17 cellular contexts compared by ENCODE assay signal in the genomic region with DNA sequence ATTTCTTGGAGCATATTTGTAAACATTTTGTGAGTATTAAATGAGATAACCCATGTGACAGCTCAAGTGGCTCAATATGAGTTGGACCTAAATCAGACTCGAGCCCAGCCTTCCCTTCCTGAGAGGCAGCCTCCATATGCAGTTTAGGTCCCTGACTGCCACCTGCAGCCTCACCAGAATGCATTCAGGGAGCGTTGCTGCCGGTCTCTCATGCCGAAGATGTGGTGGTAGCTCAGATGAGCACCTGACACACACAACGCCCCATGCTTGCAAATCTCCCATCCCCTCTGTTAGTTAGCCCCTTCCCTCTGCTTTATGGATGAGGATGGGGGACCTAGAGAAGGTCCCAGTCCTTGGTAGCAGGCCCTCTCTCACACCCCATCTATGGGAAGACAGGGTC. TPM values are rescaled to one million over a fixed set of nuclear protein-coding genes. Genes with fewer than 3 reads are reported as not detected.
DNase-seq lines count a peak whose midpoint lies in the region; ATAC-seq and TF ChIP-seq lines count a peak whose summit lies in the region.
"Had no signal": no experiment of that assay in that cellular context is flagged by ENCODE, and none has a peak within 500 bp of the region (broad histone marks: within the 10 kb centered on the region; RNA-seq: fewer than 3 reads in every experiment).

No MANE protein-coding gene starts in this region.

- TF ChIP-seq POLR2A in heart left ventricle (IDR thresholded peaks at IDR 0.05): no peak

- H3K27ac ChIP-seq in heart left ventricle: peak overlapping the region; percentile 67 to 92 (median 80)
- H3K27ac ChIP-seq in temporal lobe (ENCODE audit: low read depth, low read length): peak overlapping the region; percentile 36
- H3K27ac ChIP-seq: C4-2B, GM23248 had no signal

- H3K4me1 ChIP-seq in heart left ventricle: peaks cover 2 to 70% (median 47%) of the 10 kb centered on the region in 12 donors

- no peaks in the 10 kb centered on the region for H3K9me3 ChIP-seq in heart left ventricle

- H3K9me3 Mint-ChIP-seq in activated T-helper 1 cell treated with anti-CD3 and anti-CD28 coated beads, Interleukin-12 subunit alpha, Interleukin-12 subunit beta, Interleukin-2, Interleukin-4 antibody, amounts not matched to agents 30 ng/mL and 10 ng/mL and 1 ng/mL, durations not matched to agents 14 hours and 24 hours and 36 hours: peaks cover 6% of the 10 kb centered on the region
- H3K9me3 Mint-ChIP-seq in memory B cell: no peaks in the 10 kb centered on the region
- H3K9me3 Mint-ChIP-seq in CD14-positive monocyte: no peaks in the 10 kb centered on the region

- no peak overlapping the region for H3K4me3 Mint-ChIP-seq in activated T-helper 1 cell treated with anti-CD3 and anti-CD28 coated beads, Interleukin-12 subunit alpha, Interleukin-12 subunit beta, Interleukin-2, Interleukin-4 antibody, amounts not matched to agents 30 ng/mL and 10 ng/mL and 1 ng/mL, durations not matched to agents 14 hours and 24 hours and 36 hours
- H3K4me3 Mint-ChIP-seq in memory B cell (no peak overlapping the region), CD14-positive monocyte (no peak overlapping the region)

- peaks cover 53% of the 10 kb centered on the region for H3K4me1 Mint-ChIP-seq in activated T-helper 1 cell treated with anti-CD3 and anti-CD28 coated beads, Interleukin-12 subunit alpha, Interleukin-12 subunit beta, Interleukin-2, Interleukin-4 antibody, amounts not matched to agents 30 ng/mL and 10 ng/mL and 1 ng/mL, durations not matched to agents 14 hours and 24 hours and 36 hours (ENCODE audit: low read depth)
- peaks cover 49% of the 10 kb centered on the region for H3K4me1 Mint-ChIP-seq in memory B cell
- H3K4me1 Mint-ChIP-seq in CD14-positive monocyte: peaks cover 7% of the 10 kb centered on the region

- H3K27ac Mint-ChIP-seq in activated T-helper 1 cell treated with anti-CD3 and anti-CD28 coated beads, Interleukin-12 subunit alpha, Interleukin-12 subunit beta, Interleukin-2, Interleukin-4 antibody, amounts not matched to agents 30 ng/mL and 10 ng/mL and 1 ng/mL, durations not matched to agents 14 hours and 24 hours and 36 hours: peak overlapping the region; percentile 75
- H3K27ac Mint-ChIP-seq in memory B cell: peak overlapping the region; percentile 9
- H3K27ac Mint-ChIP-seq in CD14-positive monocyte: no peak overlapping the region

- H3K4me3 ChIP-seq in heart left ventricle: no peak overlapping the region
- H3K4me3 ChIP-seq: GM23248 had no signal

- ATAC-seq in heart left ventricle: no peak
- ATAC-seq in left cardiac atrium: no peak
- no peak for ATAC-seq in memory B cell (ENCODE audit: low read depth)

- peaks cover 0 to 37% (median 17%) of the 10 kb centered on the region in 9 donors for H3K36me3 ChIP-seq in heart left ventricle
- H3K36me3 ChIP-seq: brain microvascular endothelial cell had no signal

- no peaks in the 10 kb centered on the region for H3K27me3 Mint-ChIP-seq in activated T-helper 1 cell treated with anti-CD3 and anti-CD28 coated beads, Interleukin-12 subunit alpha, Interleukin-12 subunit beta, Interleukin-2, Interleukin-4 antibody, amounts not matched to agents 30 ng/mL and 10 ng/mL and 1 ng/mL, durations not matched to agents 14 hours and 24 hours and 36 hours (ENCODE audit: insufficient read depth)
- H3K27me3 Mint-ChIP-seq in memory B cell (no peaks in the 10 kb centered on the region), CD14-positive monocyte (ENCODE audit: low read depth in 3 of 3) (peaks cover 0 to 1% (median 0%) of the 10 kb centered on the region in 3 donors)

- peaks cover 50% of the 10 kb centered on the region for H3K36me3 Mint-ChIP-seq in activated T-helper 1 cell treated with anti-CD3 and anti-CD28 coated beads, Interleukin-12 subunit alpha, Interleukin-12 subunit beta, Interleukin-2, Interleukin-4 antibody, amounts not matched to agents 30 ng/mL and 10 ng/mL and 1 ng/mL, durations not matched to agents 14 hours and 24 hours and 36 hours (ENCODE audit: low read depth)
- H3K36me3 Mint-ChIP-seq in memory B cell (peaks cover 40% of the 10 kb centered on the region), CD14-positive monocyte (peaks cover 46 to 49% of the 10 kb centered on the region in 2 donors)

- H3K27me3 ChIP-seq in heart left ventricle: no peaks in the 10 kb centered on the region
- H3K27me3 ChIP-seq: brain microvascular endothelial cell had no signal

- WGBS in heart left ventricle, 4 donors: 57 to 82% (median 79%) methylated on average over 4 to 5 of the region's 5 CpGs

- no peak for TF ChIP-seq CTCF in heart left ventricle (IDR thresholded peaks at IDR 0.05)
- no peak for TF ChIP-seq CTCF in CD14-positive monocyte (IDR thresholded peaks at IDR 0.05)

- intact Hi-C loops in heart left ventricle (cut with DNase I): loop anchor here in 4 of 10 donors (5.0 to 10.0 kb wide), 6 partner anchors 75 to 352 kb away; no protein-coding TSS in a partner anchor
- intact Hi-C loops in left cardiac atrium (cut with DNase I): loop anchor here in 1 of 2 donors (10.0 kb wide), 2 partner anchors 105 to 165 kb away; no protein-coding TSS in a partner anchor
- intact Hi-C loops in activated T-helper 1 cell treated with anti-CD3 and anti-CD28 coated beads, Interleukin-12 subunit alpha, Interleukin-12 subunit beta, Interleukin-2, Interleukin-4 antibody, amounts not matched to agents 30 ng/mL and 10 ng/mL and 1 ng/mL, durations not matched to agents 14 hours and 24 hours and 36 hours (cut with micrococcal nuclease): no loop called here
- intact Hi-C loops in CD14-positive monocyte (cut with micrococcal nuclease): no loop called here

- DNase-seq in heart left ventricle (no peak), left cardiac atrium (no peak), memory B cell (ENCODE audit: low spot score in 2 of 2) (no peak), mucosa of gallbladder (ENCODE audit: low spot score) (no peak), CD14-positive monocyte (ENCODE audit: low spot score) (no peak), HuH-7.5 (ENCODE audit: low spot score) (no peak)
- DNase-seq in activated T-helper 1 cell treated with anti-CD3 and anti-CD28 coated beads, Interleukin-12 subunit alpha, Interleukin-12 subunit beta, Interleukin-2, Interleukin-4 antibody, amounts not matched to agents 30 ng/mL and 10 ng/mL and 1 ng/mL, durations not matched to agents 14 hours and 24 hours and 36 hours (ENCODE audit: low spot score): no peak
- DNase-seq: activated CD4-positive, alpha-beta T cell treated with anti-CD3 and anti-CD28 coated beads for 1 hour; activated effector memory CD4-positive, alpha-beta T cell treated with anti-CD3 and anti-CD28 coated beads, Interleukin-2, amount 50 U/mL, for 16 hours; brain microvascular endothelial cell; DMS 273 treated with DMSO at 0.1 percent for 48 hours; GM23248; NCI-H187; SIG-M5; stimulated activated CD4-positive, alpha-beta T cell treated with anti-CD3 and anti-CD28 coated beads, Interleukin-12 subunit alpha, Interleukin-12 subunit beta, amount 100 ng/mL, for 4 hours had no signal

RNA-seq across cellular contexts. Expression of a gene that starts 9.2 kb away (rescaled TPM):
- total RNA-seq in heart left ventricle (100 to 1,000 TPM in 1 of 9 donors, 10 to 100 TPM in 8; 56.2 to 120 (median 72.5) TPM), left cardiac atrium (10 to 100 TPM; 46.6 to 67.1 TPM), temporal lobe (48.4 TPM), mucosa of gallbladder (35.0 TPM)
- polyA plus RNA-seq in heart left ventricle (10 to 100 TPM; 19.4 to 69.9 TPM), CD14-positive monocyte (10 to 100 TPM; 19.0 to 20.5 TPM)
- total RNA-seq in activated T-helper 1 cell treated with anti-CD3 and anti-CD28 coated beads, Interleukin-12 subunit alpha, Interleukin-12 subunit beta, Interleukin-2, Interleukin-4 antibody, amounts not matched to agents 30 ng/mL and 10 ng/mL and 1 ng/mL, durations not matched to agents 14 hours and 24 hours and 36 hours: 147 and 148 TPM in 2 replicates
- total RNA-seq: GM23248 had no signal

Comparison
In these comparisons a context has a peak if more than half of its experiments do, and no peak if none do; other contexts are left out.
1. H3K27ac Mint-ChIP-seq: peak in activated T-helper 1 cell treated with anti-CD3 and anti-CD28 coated beads, Interleukin-12 subunit alpha, Interleukin-12 subunit beta, Interleukin-2, Interleukin-4 antibody, amounts not matched to agents 30 ng/mL and 10 ng/mL and 1 ng/mL, durations not matched to agents 14 hours and 24 hours and 36 hours (single experiment) and memory B cell (single experiment); none in CD14-positive monocyte (0 of 7).